ENCODE assay signal across 1 cellular context in genomic region chr4:3801931-3802550, GRCh38.
TF ChIP-seq lines count a peak whose summit lies in the region.

No MANE protein-coding gene starts in this region.

TF ChIP-seq in GM23338, 12 proteins besides CTCF, POLR2A, EP300 and RAD21 (continued from another document):
- TF ChIP-seq ZNF462 (CRISPR knock-in tag; IDR thresholded peaks at IDR 0.05) (no peak), STAT1 (IDR thresholded peaks at IDR 0.05; ENCODE audit: unreplicated experiment) (no peak)
